Comparison of ENCODE assay signal across 11 cellular contexts in the genomic region with DNA sequence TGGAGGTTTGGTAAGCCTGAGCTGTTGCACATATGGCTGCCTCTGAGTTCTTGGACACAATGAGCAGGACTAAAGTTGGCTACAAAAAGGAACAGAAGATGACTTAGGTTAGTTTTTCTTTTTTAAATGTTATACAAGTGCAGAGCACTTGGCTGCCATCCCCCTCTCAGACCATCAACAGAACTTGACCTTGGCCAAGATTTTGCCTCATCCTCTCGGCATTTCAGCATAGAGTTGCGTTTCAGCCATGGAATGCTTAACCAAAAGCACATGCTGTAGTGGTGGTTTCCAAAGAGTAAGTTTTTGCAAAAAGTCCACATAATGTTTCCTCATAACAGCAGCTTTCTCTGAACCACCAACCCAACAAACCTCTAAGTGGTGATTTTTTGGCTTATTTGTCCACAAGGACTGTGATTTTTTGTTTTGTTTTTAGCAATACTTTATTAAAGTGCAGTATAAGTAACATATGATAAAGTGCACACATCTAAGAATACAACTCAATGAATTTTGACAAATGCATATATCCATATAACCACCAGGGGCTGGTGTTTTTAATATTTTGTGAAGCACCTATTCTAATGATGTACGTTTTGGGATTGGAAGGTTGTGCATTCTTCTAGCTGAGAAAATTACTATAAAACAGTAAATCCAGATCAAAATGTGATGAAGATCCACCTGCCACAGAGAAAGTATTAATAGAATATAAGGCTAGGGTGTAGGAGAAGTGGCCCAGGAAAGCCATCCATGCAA. TPM values are rescaled to one million over a fixed set of nuclear protein-coding genes. Genes with fewer than 3 reads are reported as not detected.
DNase-seq lines count a peak whose midpoint lies in the region; ATAC-seq and TF ChIP-seq lines count a peak whose summit lies in the region.
"Had no signal": no experiment of that assay in that cellular context is flagged by ENCODE, and none has a peak within 500 bp of the region (broad histone marks: within the 10 kb centered on the region; RNA-seq: fewer than 3 reads in every experiment).

No MANE protein-coding gene starts in this region.

- no peak overlapping the region for H2AFZ ChIP-seq in OCI-LY7 (ENCODE audit: low read length)

- TF ChIP-seq CTCF in CD14-positive monocyte (IDR thresholded peaks at IDR 0.05), result peak; percentile 12
- TF ChIP-seq CTCF in OCI-LY7 (conservative IDR thresholded peaks at IDR 0.05; ENCODE audit: low read length), result peak; percentile 62
- peak; percentile 44 for TF ChIP-seq CTCF in foreskin keratinocyte (conservative IDR thresholded peaks at IDR 0.05)
- TF ChIP-seq CTCF in GM13977 (IDR thresholded peaks at IDR 0.05; ENCODE audit: extremely low read depth, insufficient read depth, missing control alignments), result no peak
- TF ChIP-seq CTCF in natural killer cell (IDR thresholded peaks at IDR 0.05), result no peak

- in situ Hi-C loops in GM13977 (cut with MboI; ENCODE audit: low pct_unique_long_range_greater_than_20kb, low sequenced_read_pairs, unreplicated experiment), result loop anchor here (10.0 to 25.0 kb wide), 2 partner anchors 207 to 464 kb away; no protein-coding TSS in a partner anchor

- H3K4me1 ChIP-seq in OCI-LY7 (ENCODE audit: insufficient read depth, low read length, poor library complexity, severe bottlenecking) (no peaks in the 10 kb centered on the region), foreskin keratinocyte (no peaks in the 10 kb centered on the region)

- H3K27ac Mint-ChIP-seq in CD14-positive monocyte (no peak overlapping the region), natural killer cell (no peak overlapping the region)
- H3K27ac Mint-ChIP-seq in activated naive CD8-positive, alpha-beta T cell treated with anti-CD3 and anti-CD28 coated beads, Interleukin-2, amount 50 U/mL, for 24 hours, result no peak overlapping the region

- DNase-seq in CD14-positive monocyte (ENCODE audit: low spot score), result no peak
- peak; percentile 16 for DNase-seq in OCI-LY7 (ENCODE audit: low spot score)
- DNase-seq in foreskin keratinocyte, result no peak
- DNase-seq in sciatic nerve (ENCODE audit: low spot score), result no peak
- DNase-seq in activated naive CD8-positive, alpha-beta T cell treated with anti-CD3 and anti-CD28 coated beads, Interleukin-2, amount 50 U/mL, for 24 hours, result no peak
- no peak for DNase-seq in GM13977 (ENCODE audit: low spot score)
- DNase-seq in natural killer cell, result no peak
- DNase-seq: dorsolateral prefrontal cortex, NCI-H1694 treated with DMSO at 0.1 percent for 48 hours had no signal

- BruUV-seq in OCI-LY7 (replicated peaks; lab: Mats Ljungman, UMichigan), result no TSS peak

- H3K79me2 ChIP-seq in OCI-LY7 (ENCODE audit: insufficient read depth, low read depth, low read length), result no peaks in the 10 kb centered on the region

- H3K9me3 ChIP-seq in OCI-LY7 (ENCODE audit: low read length), result no peaks in the 10 kb centered on the region

- H3K4me3 Mint-ChIP-seq in CD14-positive monocyte, result no peak overlapping the region
- no peak overlapping the region for H3K4me3 Mint-ChIP-seq in activated naive CD8-positive, alpha-beta T cell treated with anti-CD3 and anti-CD28 coated beads, Interleukin-2, amount 50 U/mL, for 24 hours
- H3K4me3 Mint-ChIP-seq in natural killer cell, result no peak overlapping the region

- H3K4me1 Mint-ChIP-seq in CD14-positive monocyte (no peaks in the 10 kb centered on the region), natural killer cell (no peaks in the 10 kb centered on the region)
- no peaks in the 10 kb centered on the region for H3K4me1 Mint-ChIP-seq in activated naive CD8-positive, alpha-beta T cell treated with anti-CD3 and anti-CD28 coated beads, Interleukin-2, amount 50 U/mL, for 24 hours

- H3K36me3 ChIP-seq in OCI-LY7 (ENCODE audit: insufficient read depth, low read length), result no peaks in the 10 kb centered on the region

- H3K9me3 Mint-ChIP-seq in CD14-positive monocyte, result no peaks in the 10 kb centered on the region
- no peaks in the 10 kb centered on the region for H3K9me3 Mint-ChIP-seq in activated naive CD8-positive, alpha-beta T cell treated with anti-CD3 and anti-CD28 coated beads, Interleukin-2, amount 50 U/mL, for 24 hours
- no peaks in the 10 kb centered on the region for H3K9me3 Mint-ChIP-seq in natural killer cell

- peaks cover 1 to 5% (median 4%) of the 10 kb centered on the region in 3 donors for H3K27me3 Mint-ChIP-seq in CD14-positive monocyte (ENCODE audit: low read depth in 3 of 3)
- H3K27me3 Mint-ChIP-seq in activated naive CD8-positive, alpha-beta T cell treated with anti-CD3 and anti-CD28 coated beads, Interleukin-2, amount 50 U/mL, for 24 hours, result no peaks in the 10 kb centered on the region
- H3K27me3 Mint-ChIP-seq in natural killer cell (ENCODE audit: low read depth in 2 of 2), result peaks cover 5 to 7% of the 10 kb centered on the region in 2 donors

- H3K27me3 ChIP-seq in foreskin keratinocyte, result peaks cover 13% of the 10 kb centered on the region
- H3K27me3 ChIP-seq: dorsolateral prefrontal cortex had no signal

- H3K27ac ChIP-seq in OCI-LY7 (ENCODE audit: low read depth, low read length, poor library complexity, severe bottlenecking) (no peak overlapping the region), foreskin keratinocyte (no peak overlapping the region)
- H3K27ac ChIP-seq: dorsolateral prefrontal cortex, SK-N-MC had no signal

- no peaks in the 10 kb centered on the region for H3K9me2 ChIP-seq in OCI-LY7 (ENCODE audit: insufficient read depth, low read length)

- POLR2A ChIA-PET in OCI-LY7 (lab: Charles Lee), result no interaction called here

- CTCF ChIA-PET in OCI-LY7 (lab: Charles Lee; ENCODE audit: unreplicated experiment), result no interaction called here

- ATAC-seq in foreskin keratinocyte (no peak), sciatic nerve (peak; percentile 97), GM21360 (IDR thresholded peaks at IDR 0.05; ENCODE audit: unreplicated experiment) (no peak), natural killer cell (no peak)
- no peak for ATAC-seq in activated naive CD8-positive, alpha-beta T cell treated with anti-CD3 and anti-CD28 coated beads, Interleukin-2, amount 50 U/mL, for 24 hours

- intact Hi-C loops in CD14-positive monocyte (cut with micrococcal nuclease), result loop anchor here in 1 of 2 donors (10.0 kb wide), 1 partner anchor 327 kb away; a partner anchor contains a TSS
- intact Hi-C loops in OCI-LY7 (cut with micrococcal nuclease; ENCODE audit: unreplicated experiment), result loop anchor here (5.0 kb wide), 1 partner anchor 479 kb away; no protein-coding TSS in a partner anchor
- intact Hi-C loops in sciatic nerve (cut with DNase I), result loop anchor here (10.0 kb wide), 1 partner anchor 217 kb away; no protein-coding TSS in a partner anchor
- intact Hi-C loops in natural killer cell (cut with micrococcal nuclease), result no loop called here

- H3K4me2 ChIP-seq in OCI-LY7 (ENCODE audit: low read length), result no peak overlapping the region

- H3K36me3 Mint-ChIP-seq in CD14-positive monocyte (peaks cover 0 to 4% of the 10 kb centered on the region in 2 donors), natural killer cell (no peaks in the 10 kb centered on the region)
- no peaks in the 10 kb centered on the region for H3K36me3 Mint-ChIP-seq in activated naive CD8-positive, alpha-beta T cell treated with anti-CD3 and anti-CD28 coated beads, Interleukin-2, amount 50 U/mL, for 24 hours (ENCODE audit: low read depth)

- no peak overlapping the region for H3K4me3 ChIP-seq in OCI-LY7 (ENCODE audit: low read depth, low read length, poor library complexity, severe bottlenecking)
- H3K4me3 ChIP-seq: dorsolateral prefrontal cortex, SK-N-MC had no signal

- no peaks in the 10 kb centered on the region for H4K20me1 ChIP-seq in OCI-LY7 (ENCODE audit: insufficient read depth, low read length)

RNA-seq across cellular contexts. Expression of a gene that starts 12.1 kb away (rescaled TPM):
- not detected for polyA plus RNA-seq in CD14-positive monocyte
- total RNA-seq in OCI-LY7 (2014; rRNA removed; shearing (Covaris generic)), result 0.05 and 0.09 TPM in 2 replicates
- total RNA-seq in OCI-LY7 (2022), result 0.30 TPM in 1 of 2 replicates, not detected in the other
- total RNA-seq in foreskin keratinocyte, result not detected in 2 replicates
- not detected in 2 replicates for polyA plus RNA-seq in foreskin keratinocyte
- total RNA-seq in sciatic nerve, result 8.1 TPM
- total RNA-seq in natural killer cell, result not detected

RNA-seq across cellular contexts. Expression of a gene that starts 56.6 kb away (rescaled TPM):
- polyA plus RNA-seq in CD14-positive monocyte (1 to 10 TPM; 3.1 to 4.0 TPM), foreskin keratinocyte (8.9 and 9.4 TPM in 2 replicates)
- 2.7 and 3.1 TPM in 2 replicates for total RNA-seq in OCI-LY7 (2014; rRNA removed; shearing (Covaris generic))
- total RNA-seq in OCI-LY7 (2022) (7.2 and 8.4 TPM in 2 replicates), foreskin keratinocyte (15.7 and 18.0 TPM in 2 replicates), sciatic nerve (30.0 TPM), natural killer cell (1 to 10 TPM; 2.0 to 4.9 (median 2.9) TPM)

Comparison
In these comparisons a context has a peak if more than half of its experiments do, and no peak if none do; other contexts are left out.
1. CTCF ChIP-seq: peak in CD14-positive monocyte (single experiment), OCI-LY7 (single experiment) and foreskin keratinocyte (single experiment); none in GM13977 (single experiment) and natural killer cell (single experiment).